14 cellular contexts compared by ENCODE assay signal in the genomic region with DNA sequence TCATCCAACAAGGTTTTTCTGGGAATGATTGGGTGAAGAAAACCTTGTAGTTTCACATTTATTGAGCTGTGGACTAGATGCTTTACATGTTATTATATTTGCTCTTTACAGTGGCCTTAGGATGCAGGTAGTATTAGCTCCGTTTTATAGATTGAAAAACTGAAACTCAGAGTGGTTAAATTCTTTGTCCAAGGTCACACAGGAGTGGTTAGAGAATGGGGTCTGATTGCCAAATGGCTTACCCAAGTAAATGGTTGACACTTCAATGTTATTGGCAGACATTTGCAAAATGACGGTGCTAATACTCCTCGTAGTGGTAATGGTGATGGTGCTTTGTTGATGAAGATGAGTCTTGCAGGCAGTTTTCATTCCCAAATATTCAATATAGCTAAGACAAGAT. TPM values are rescaled to one million over a fixed set of nuclear protein-coding genes. Genes with fewer than 3 reads are reported as not detected.
DNase-seq lines count a peak whose midpoint lies in the region; ATAC-seq, FAIRE-seq and TF ChIP-seq lines count a peak whose summit lies in the region.
"Had no signal": no experiment of that assay in that cellular context is flagged by ENCODE, and none has a peak within 500 bp of the region (broad histone marks: within the 10 kb centered on the region; RNA-seq: fewer than 3 reads in every experiment).

No MANE protein-coding gene starts in this region.

- H3K27ac ChIP-seq in CD4-positive, alpha-beta memory T cell (ENCODE audit: low read depth, low read length) = no peak overlapping the region
- H3K27ac ChIP-seq in HUES6 (ENCODE audit: low read depth, low read length) (no peak overlapping the region), astrocyte (ENCODE audit: low read depth, low read length) (no peak overlapping the region), neural cell (ENCODE audit: low read length) (no peak overlapping the region), sigmoid colon (no peak overlapping the region)

- no peak for FAIRE-seq in astrocyte (lab: Jason Lieb, UNC)
- FAIRE-seq: TTC549 had no signal

- H4K20me1 ChIP-seq in astrocyte (ENCODE audit: insufficient read depth, low read length) (peaks cover 65% of the 10 kb centered on the region), neural cell (ENCODE audit: insufficient read depth) (no peaks in the 10 kb centered on the region)

- peak overlapping the region in 6 of 7 donors; percentile 8 to 88 (median 32) for H3K27ac Mint-ChIP-seq in CD4-positive, alpha-beta memory T cell
- H3K27ac Mint-ChIP-seq in astrocyte (ENCODE audit: unreplicated experiment) = no peak overlapping the region

- intact Hi-C loops in CD4-positive, alpha-beta memory T cell (cut with micrococcal nuclease) = loop anchor here (2.0 to 10.0 kb wide), 4 partner anchors 17 to 653 kb away; partner anchors contain the start of genes PICK1 and RPL3
- intact Hi-C loops in sigmoid colon (cut with DNase I) = no loop called here

- H3F3A ChIP-seq in neural cell (ENCODE audit: insufficient read depth, low read length, poor library complexity, severe bottlenecking) = no peaks in the 10 kb centered on the region

- no peak overlapping the region for H3K9ac ChIP-seq in HUES6 (ENCODE audit: low read length)
- H3K9ac ChIP-seq in astrocyte (ENCODE audit: low read length) = no peak overlapping the region
- no peak overlapping the region for H3K9ac ChIP-seq in neural cell (ENCODE audit: low read length)

- no peaks in the 10 kb centered on the region for H3K9me2 ChIP-seq in neural cell (ENCODE audit: insufficient read depth, low read length)

- H2AFZ ChIP-seq in astrocyte (ENCODE audit: low read depth, low read length) = no peak overlapping the region
- no peak overlapping the region for H2AFZ ChIP-seq in neural cell (ENCODE audit: low read depth, low read length)

- no peaks in the 10 kb centered on the region for H3K27me3 Mint-ChIP-seq in CD4-positive, alpha-beta memory T cell
- H3K27me3 Mint-ChIP-seq in astrocyte (ENCODE audit: low read depth, unreplicated experiment) = no peaks in the 10 kb centered on the region

- no peak for TF ChIP-seq POLR2A in sigmoid colon (IDR thresholded peaks at IDR 0.05)

- TF ChIP-seq EP300 in neural cell (conservative IDR thresholded peaks at IDR 0.05; ENCODE audit: poor library complexity, severe bottlenecking) (no peak), sigmoid colon (IDR thresholded peaks at IDR 0.05) (no peak)

- TF ChIP-seq CTCF in astrocyte (IDR thresholded peaks at IDR 0.05; ENCODE audit: insufficient read depth, low read depth, low read length) = no peak
- TF ChIP-seq CTCF in neural cell (IDR thresholded peaks at IDR 0.05; ENCODE audit: poor library complexity, severe bottlenecking) = no peak
- TF ChIP-seq CTCF in sigmoid colon (IDR thresholded peaks at IDR 0.05) = no peak

- no peaks in the 10 kb centered on the region for H3K9me3 ChIP-seq in CD4-positive, alpha-beta memory T cell (ENCODE audit: control insufficient read depth in 1 of 2, low read length in 2 of 2)
- H3K9me3 ChIP-seq in HUES6 (ENCODE audit: control insufficient read depth, insufficient read depth, low read depth, low read length) (no peaks in the 10 kb centered on the region), astrocyte (ENCODE audit: insufficient read depth, low read depth, low read length) (no peaks in the 10 kb centered on the region), neural cell (ENCODE audit: low read length) (no peaks in the 10 kb centered on the region), sigmoid colon (no peaks in the 10 kb centered on the region)
- H3K9me3 ChIP-seq: tibial artery had no signal

- no peaks in the 10 kb centered on the region for H3K9me3 Mint-ChIP-seq in CD4-positive, alpha-beta memory T cell
- H3K9me3 Mint-ChIP-seq in astrocyte (ENCODE audit: unreplicated experiment) = no peaks in the 10 kb centered on the region

- H3K4me1 Mint-ChIP-seq in CD4-positive, alpha-beta memory T cell = peaks cover 56 to 80% (median 65%) of the 10 kb centered on the region in 4 donors
- peaks cover 35% of the 10 kb centered on the region for H3K4me1 Mint-ChIP-seq in astrocyte (ENCODE audit: low read depth, unreplicated experiment)

- peaks cover 72% of the 10 kb centered on the region for H3K79me2 ChIP-seq in astrocyte (ENCODE audit: insufficient read depth, low read length)
- peaks cover 58% of the 10 kb centered on the region for H3K79me2 ChIP-seq in neural cell (replicated peaks; ENCODE audit: insufficient read depth, low read length)

- no peaks in the 10 kb centered on the region for H3K27me3 ChIP-seq in CD4-positive, alpha-beta memory T cell (ENCODE audit: insufficient read depth, low read length)
- H3K27me3 ChIP-seq in HUES6 (ENCODE audit: control insufficient read depth, insufficient read depth, low read length) (no peaks in the 10 kb centered on the region), astrocyte (ENCODE audit: insufficient read depth, low read length) (no peaks in the 10 kb centered on the region), neural cell (ENCODE audit: insufficient read depth, low read depth, low read length) (no peaks in the 10 kb centered on the region), sigmoid colon (no peaks in the 10 kb centered on the region)
- H3K27me3 ChIP-seq: tibial artery had no signal

- CTCF ChIA-PET in CD4-positive, alpha-beta memory T cell (lab: Charles Lee; ENCODE audit: partially characterized antibody) = interaction anchor here (0.5 to 2.6 kb wide), 10 partner anchors 13 to 135 kb away, joined by 3 to 15 read pairs (median 4); partner anchors contain the start of gene TOMM22

- H3K4me3 ChIP-seq in CD4-positive, alpha-beta memory T cell (ENCODE audit: low read length in 2 of 2) = peak overlapping the region in 1 of 2 donors; percentile 94
- H3K4me3 ChIP-seq in HUES6 (ENCODE audit: low read depth, low read length) = peak overlapping the region; percentile 95; the same call in 1 of the 2 replicates
- no peak overlapping the region for H3K4me3 ChIP-seq in astrocyte (ENCODE audit: insufficient read depth, low read depth, low read length)
- H3K4me3 ChIP-seq in neural cell (ENCODE audit: low read length) = peak overlapping the region; percentile 98
- H3K4me3 ChIP-seq in sigmoid colon = no peak overlapping the region

- no peak for ATAC-seq in GM18909 (IDR thresholded peaks at IDR 0.05; ENCODE audit: poor library complexity, unreplicated experiment)

- POLR2A ChIA-PET in CD4-positive, alpha-beta memory T cell (lab: Charles Lee; ENCODE audit: partially characterized antibody) = interaction anchor here (1.0 to 8.0 kb wide), 8 partner anchors 9 to 44 kb away, joined by 3 to 186 read pairs (median 33); partner anchors contain the start of genes SUN2 and TOMM22

- H3K4me1 ChIP-seq in CD4-positive, alpha-beta memory T cell (ENCODE audit: insufficient read depth, low read length) = peaks cover 66% of the 10 kb centered on the region
- H3K4me1 ChIP-seq in HUES6 (ENCODE audit: control insufficient read depth, insufficient read depth, low read length) (peaks cover 40% of the 10 kb centered on the region), astrocyte (ENCODE audit: insufficient read depth, low read length) (peaks cover 20% of the 10 kb centered on the region), sigmoid colon (peaks cover 0 to 34% (median 28%) of the 10 kb centered on the region in 4 donors)

- peak overlapping the region; percentile 51 to 96 (median 94) for H3K4me3 Mint-ChIP-seq in CD4-positive, alpha-beta memory T cell
- peak overlapping the region; percentile 97 for H3K4me3 Mint-ChIP-seq in astrocyte (ENCODE audit: unreplicated experiment)

- 78 to 83% methylated on average over 3 of the region's 3 CpGs for WGBS in sigmoid colon, 2 donors

- no peak for TF ChIP-seq RAD21 in neural cell (conservative IDR thresholded peaks at IDR 0.05)

- H3K36me3 ChIP-seq in CD4-positive, alpha-beta memory T cell (ENCODE audit: insufficient read depth, low read length) = peaks cover 22% of the 10 kb centered on the region
- H3K36me3 ChIP-seq in HUES6 (ENCODE audit: control insufficient read depth, insufficient read depth, low read length) = peaks cover 18% of the 10 kb centered on the region
- peaks cover 3% of the 10 kb centered on the region for H3K36me3 ChIP-seq in astrocyte (ENCODE audit: insufficient read depth, low read length)
- no peaks in the 10 kb centered on the region for H3K36me3 ChIP-seq in neural cell (ENCODE audit: insufficient read depth, low read length)
- peaks cover 0 to 26% (median 2%) of the 10 kb centered on the region in 4 donors for H3K36me3 ChIP-seq in sigmoid colon

- DNase-seq in CD4-positive, alpha-beta memory T cell = no peak
- DNase-seq in astrocyte (ENCODE audit: low read depth) (no peak), AG08396 (ENCODE audit: low spot score) (no peak), sigmoid colon (no peak)
- no peak for DNase-seq in activated CD8-positive, alpha-beta memory T cell treated with anti-CD3 and anti-CD28 coated beads for 24 hours
- DNase-seq: activated naive CD4-positive, alpha-beta T cell treated with anti-CD3 and anti-CD28 coated beads, Interleukin-2, amount 50 U/mL, for 16 hours; DMS79; effector CD8-positive, alpha-beta T cell; stimulated activated CD4-positive, alpha-beta T cell treated with anti-CD3 and anti-CD28 coated beads, Interleukin-4, amount 100 ng/mL, for 24 hours; tibial artery had no signal

- H3K4me2 ChIP-seq in astrocyte (ENCODE audit: low read length) (peak overlapping the region; percentile 94), neural cell (ENCODE audit: low read length) (peak overlapping the region; percentile 57)

- H3K36me3 Mint-ChIP-seq in CD4-positive, alpha-beta memory T cell = peaks cover 14 to 51% of the 10 kb centered on the region in 2 donors
- peaks cover 15% of the 10 kb centered on the region for H3K36me3 Mint-ChIP-seq in astrocyte (ENCODE audit: low read depth, unreplicated experiment)

RNA-seq across cellular contexts. Expression of gene GTPBP1, which starts 2.2 kb away (rescaled TPM):
- total RNA-seq in CD4-positive, alpha-beta memory T cell = 10 to 100 TPM; 94.1 to 96.6 TPM
- 10 to 100 TPM; 14.6 to 30.8 TPM for polyA plus RNA-seq in CD4-positive, alpha-beta memory T cell
- 49.8 and 59.8 TPM in 2 replicates for total RNA-seq in astrocyte
- 31.9 TPM in 2 replicates for polyA plus RNA-seq in neural cell
- 65.1 and 69.4 TPM in 2 replicates for polyA minus RNA-seq in neural cell
- 10 to 100 TPM; 23.5 to 46.2 (median 31.0) TPM for total RNA-seq in sigmoid colon
- polyA plus RNA-seq in sigmoid colon = 10 to 100 TPM; 15.0 to 59.1 (median 21.0) TPM

RNA-seq across cellular contexts. Expression of gene JOSD1, which starts 7.2 kb away (rescaled TPM):
- total RNA-seq in CD4-positive, alpha-beta memory T cell = 10 to 100 TPM; 64.6 to 65.4 TPM
- polyA plus RNA-seq in CD4-positive, alpha-beta memory T cell = 1 to 10 TPM; 8.0 to 9.6 TPM
- total RNA-seq in astrocyte (45.6 and 48.0 TPM in 2 replicates), sigmoid colon (10 to 100 TPM; 34.9 to 46.0 (median 36.8) TPM)
- polyA plus RNA-seq in neural cell (63.5 and 71.3 TPM in 2 replicates), sigmoid colon (10 to 100 TPM; 57.6 to 94.6 (median 74.5) TPM)
- 65.4 and 77.4 TPM in 2 replicates for polyA minus RNA-seq in neural cell

RNA-seq across cellular contexts. Expression of gene TOMM22, which starts 26.2 kb away (rescaled TPM):
- 10 to 100 TPM; 41.2 to 42.3 TPM for total RNA-seq in CD4-positive, alpha-beta memory T cell
- polyA plus RNA-seq in CD4-positive, alpha-beta memory T cell = 10 to 100 TPM; 60.3 to 78.9 TPM
- total RNA-seq in astrocyte (75.9 and 77.8 TPM in 2 replicates), sigmoid colon (10 to 100 TPM; 37.7 to 50.2 (median 40.5) TPM)
- polyA plus RNA-seq in neural cell (79.1 and 112 TPM in 2 replicates), sigmoid colon (10 to 100 TPM; 56.9 to 65.2 (median 64.3) TPM)
- polyA minus RNA-seq in neural cell = 30.7 and 30.9 TPM in 2 replicates

RNA-seq across cellular contexts. Expression of gene SUN2, which starts 47.8 kb away (rescaled TPM):
- total RNA-seq in CD4-positive, alpha-beta memory T cell = 1,000 to 10,000 TPM in 1 of 2 experiments, 100 to 1,000 TPM in 1; 988 to 1,004 TPM
- polyA plus RNA-seq in CD4-positive, alpha-beta memory T cell = 100 to 1,000 TPM; 323 to 643 TPM
- total RNA-seq in astrocyte (46.5 and 51.0 TPM in 2 replicates), sigmoid colon (100 to 1,000 TPM; 255 to 319 (median 281) TPM)
- polyA plus RNA-seq in neural cell (156 and 172 TPM in 2 replicates), sigmoid colon (100 to 1,000 TPM in 1 of 3 donors, 10 to 100 TPM in 1, 1 to 10 TPM in 1; 9.2 to 132 (median 19.2) TPM)
- 111 and 142 TPM in 2 replicates for polyA minus RNA-seq in neural cell

RNA-seq across cellular contexts. Expression of gene CBY1, which starts 51.5 kb away (rescaled TPM):
- total RNA-seq in CD4-positive, alpha-beta memory T cell = 10 to 100 TPM; 30.4 to 35.2 TPM
- 10 to 100 TPM in 1 of 2 donors, 1 to 10 TPM in 1; 3.8 to 10.5 TPM for polyA plus RNA-seq in CD4-positive, alpha-beta memory T cell
- 23.2 TPM in 2 replicates for total RNA-seq in astrocyte
- 38.3 and 51.4 TPM in 2 replicates for polyA plus RNA-seq in neural cell
- polyA minus RNA-seq in neural cell = 23.1 and 24.9 TPM in 2 replicates
- 10 to 100 TPM; 23.6 to 47.8 (median 39.3) TPM for total RNA-seq in sigmoid colon
- polyA plus RNA-seq in sigmoid colon = 10 to 100 TPM; 33.6 to 35.6 (median 34.7) TPM

Comparison
In these comparisons a context has a peak if more than half of its experiments do, and no peak if none do; other contexts are left out.
1. H3K4me3 ChIP-seq: peak in HUES6 (single experiment) and neural cell (single experiment); none in astrocyte (single experiment) and sigmoid colon (0 of 4).